In the genomic region with DNA sequence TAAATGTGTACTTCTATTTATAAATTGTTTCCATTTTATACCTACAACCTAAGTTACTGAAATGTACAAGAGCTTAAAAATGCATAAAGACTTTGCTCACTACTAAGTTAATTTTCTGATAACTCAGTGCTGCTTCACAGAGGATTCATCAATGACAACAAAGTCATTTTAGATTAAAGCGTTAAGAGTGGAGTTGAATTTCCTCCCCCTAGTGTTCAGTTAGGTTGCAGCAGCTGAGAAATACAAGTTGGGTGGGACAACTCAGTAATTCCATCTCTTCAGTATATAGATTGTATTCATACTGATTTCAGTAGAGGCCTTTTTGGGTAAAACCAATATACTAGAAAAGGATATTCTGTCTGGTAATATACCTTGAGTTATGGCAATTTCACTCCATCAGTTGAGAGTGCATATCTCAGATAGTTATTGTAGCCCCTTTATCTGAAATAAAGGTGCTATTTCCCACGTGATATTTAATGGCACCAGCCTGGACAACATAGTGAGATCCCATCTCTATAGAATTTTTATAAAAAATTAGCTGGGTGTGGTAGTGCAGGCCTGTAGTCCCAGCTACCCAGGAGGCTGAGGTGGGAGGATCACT, we compare ENCODE assay signal across 9 cellular contexts. TPM values are rescaled to one million over a fixed set of nuclear protein-coding genes. Genes with fewer than 3 reads are reported as not detected.
DNase-seq lines count a peak whose midpoint lies in the region; ATAC-seq lines count a peak whose summit lies in the region.
"Had no signal": no experiment of that assay in that cellular context is flagged by ENCODE, and none has a peak within 500 bp of the region (broad histone marks: within the 10 kb centered on the region; RNA-seq: fewer than 3 reads in every experiment).

No MANE protein-coding gene starts in this region.

- H3K23ac ChIP-seq in mesenchymal stem cell (ENCODE audit: low read length in 2 of 2), result no peak overlapping the region

- H2BK120ac ChIP-seq in mesenchymal stem cell (ENCODE audit: low read depth, low read length), result no peak overlapping the region

- H3K9ac ChIP-seq in mesenchymal stem cell (ENCODE audit: low read length), result no peak overlapping the region
- H3K9ac ChIP-seq: BLaER1 had no signal

- H2BK15ac ChIP-seq in mesenchymal stem cell (ENCODE audit: low read depth, poor library complexity, severe bottlenecking), result no peak overlapping the region

- H3K79me1 ChIP-seq in mesenchymal stem cell (replicated peaks; ENCODE audit: low read length, poor library complexity, severe bottlenecking), result no peaks in the 10 kb centered on the region

- ATAC-seq in HG03139 (IDR thresholded peaks at IDR 0.05; ENCODE audit: unreplicated experiment) (no peak), HG02973 (IDR thresholded peaks at IDR 0.05; ENCODE audit: unreplicated experiment) (no peak)

- no peak overlapping the region for H3K4ac ChIP-seq in mesenchymal stem cell (ENCODE audit: low read depth in 1 of 2, low read length in 2 of 2)

- H3K4me2 ChIP-seq in mesenchymal stem cell (ENCODE audit: low read length, poor library complexity, severe bottlenecking), result no peak overlapping the region
- H3K4me2 ChIP-seq: BLaER1 had no signal

- H3K9me3 ChIP-seq in mesenchymal stem cell (ENCODE audit: control insufficient read depth, low read length), result no peaks in the 10 kb centered on the region
- H3K9me3 ChIP-seq: BLaER1 had no signal

- H3K27me3 ChIP-seq in mesenchymal stem cell (ENCODE audit: control insufficient read depth in 1 of 2, insufficient read depth in 1 of 2, low read length in 2 of 2), result no peaks in the 10 kb centered on the region
- H3K27me3 ChIP-seq: BLaER1 had no signal

- no peak overlapping the region for H2BK5ac ChIP-seq in mesenchymal stem cell (ENCODE audit: low read depth, low read length, poor library complexity, severe bottlenecking)

- H4K8ac ChIP-seq in mesenchymal stem cell (ENCODE audit: low read length), result no peak overlapping the region

- no peak overlapping the region for H3K4me3 ChIP-seq in mesenchymal stem cell (ENCODE audit: insufficient read depth in 1 of 2, low read depth in 1 of 2, low read length in 2 of 2)
- H3K4me3 ChIP-seq: BLaER1 had no signal

- no peak overlapping the region for H3K18ac ChIP-seq in mesenchymal stem cell (ENCODE audit: low read depth in 1 of 2, low read length in 2 of 2)

- peaks cover 0 to 12% of the 10 kb centered on the region in 2 experiments for H3K36me3 ChIP-seq in mesenchymal stem cell (ENCODE audit: control insufficient read depth in 1 of 2, insufficient read depth in 2 of 2, low read depth in 1 of 2, low read length in 2 of 2)
- H3K36me3 ChIP-seq: BLaER1 had no signal

- no peak overlapping the region for H2AK5ac ChIP-seq in mesenchymal stem cell (ENCODE audit: low read length, severe bottlenecking)

- no peak overlapping the region for H2BK12ac ChIP-seq in mesenchymal stem cell (ENCODE audit: low read length in 2 of 2)

- no peak overlapping the region for H3K14ac ChIP-seq in mesenchymal stem cell (ENCODE audit: low read length in 2 of 2)

- no peaks in the 10 kb centered on the region for H3K4me1 ChIP-seq in mesenchymal stem cell (ENCODE audit: control insufficient read depth, insufficient read depth, low read depth, low read length)
- H3K4me1 ChIP-seq: BLaER1 had no signal

- peak in 2 of 3 experiments; percentile 31 to 61 for DNase-seq in NCI-H1417 (lab: John Stamatoyannopoulos, UW)
- DNase-seq in NCI-H1417 treated with DMSO at 0.1 percent for 48 hours (lab: John Stamatoyannopoulos, UW), result no peak
- peak; percentile 43 for DNase-seq in H4 (ENCODE audit: low spot score)
- peak; percentile 21 to 65 for DNase-seq in NCI-H526 (lab: John Stamatoyannopoulos, UW)
- peak; percentile 37 for DNase-seq in central memory CD4-positive, alpha-beta T cell
- peak; percentile 65 for DNase-seq in mesenchymal stem cell

- no peak overlapping the region for H2AFZ ChIP-seq in mesenchymal stem cell (ENCODE audit: low read depth, low read length)

- H3K27ac ChIP-seq in mesenchymal stem cell (ENCODE audit: low read length, poor library complexity, severe bottlenecking), result no peak overlapping the region
- H3K27ac ChIP-seq: BLaER1 had no signal

- 0% methylated on average over 1 of the region's 2 CpGs for WGBS in mesenchymal stem cell

- no peak overlapping the region for H4K91ac ChIP-seq in mesenchymal stem cell (ENCODE audit: low read length)

RNA-seq across cellular contexts. Expression of gene RPL35A, which starts 6.9 kb away (rescaled TPM):
- 1,457 and 1,516 TPM in 2 replicates for total RNA-seq in H4 (2014; rRNA removed; shearing (Covaris generic))
- polyA plus RNA-seq in mesenchymal stem cell (2013, experiment 1 of 2), result 2,543 TPM
- polyA plus RNA-seq in mesenchymal stem cell (2013, experiment 2 of 2), result 2,470 TPM

RNA-seq across cellular contexts. Expression of gene LMLN, which starts 17.0 kb away (rescaled TPM):
- 5.5 and 6.1 TPM in 2 replicates for total RNA-seq in H4 (2014; rRNA removed; shearing (Covaris generic))
- polyA plus RNA-seq in mesenchymal stem cell (2013, experiment 1 of 2), result 5.8 TPM
- 5.2 TPM for polyA plus RNA-seq in mesenchymal stem cell (2013, experiment 2 of 2)
